ENCODE assay signal across 8 cellular contexts in genomic region chr9:136109351-136110081, GRCh38. TPM values are rescaled to one million over a fixed set of nuclear protein-coding genes. Genes with fewer than 3 reads are reported as not detected.
DNase-seq lines count a peak whose midpoint lies in the region; ATAC-seq and TF ChIP-seq lines count a peak whose summit lies in the region.

No MANE protein-coding gene starts in this region.

- H3K27me3 ChIP-seq in layer of hippocampus (ENCODE audit: control insufficient read depth, insufficient read depth, low read length), result no peaks in the 10 kb centered on the region

- peak; percentile 72 for ATAC-seq in HG03342 (IDR thresholded peaks at IDR 0.05; ENCODE audit: unreplicated experiment)

- TF ChIP-seq POLR2A in GM19099 (IDR thresholded peaks at IDR 0.05; ENCODE audit: extremely low read depth, insufficient read length, low read depth), result peak; percentile 77

- DNase-seq in AG20443 (ENCODE audit: low spot score) (peak; percentile 95), NCI-H345 treated with DMSO at 0.1 percent for 48 hours (lab: John Stamatoyannopoulos, UW; ENCODE audit: unreplicated experiment) (peak; percentile 92), cerebellum (ENCODE audit: low spot score) (peak; percentile 60)
- DNase-seq in activated CD4-positive, alpha-beta T cell treated with anti-CD3 and anti-CD28 coated beads for 1 hour, result peak; percentile 87
- peak; percentile 95 for DNase-seq in stimulated activated CD4-positive, alpha-beta T cell treated with anti-CD3 and anti-CD28 coated beads, Interleukin-1b, Interleukin-23, amount 100 ng/mL, for 48 hours

- H3K27ac ChIP-seq in layer of hippocampus (ENCODE audit: low read depth, low read length), result peak overlapping the region; percentile 78

RNA-seq across cellular contexts. Expression of gene TMEM250, which starts 9.2 kb away (rescaled TPM):
- 14.6 TPM for total RNA-seq in cerebellum

RNA-seq across cellular contexts. Expression of gene NACC2, which starts 14.4 kb away (rescaled TPM):
- 6.8 TPM for total RNA-seq in cerebellum

Comparison
In these comparisons a context has a peak if more than half of its experiments do, and no peak if none do; other contexts are left out.
1. Peak in every context shown above with its lines: DNase-seq, ATAC-seq and H3K27ac ChIP-seq.